Comparison of ENCODE assay signal across 19 cellular contexts in genomic region chr11:16030664-16031063, GRCh38.
"Had no signal": no experiment of that assay in that cellular context is flagged by ENCODE, and none has a peak within 500 bp of the region (broad histone marks: within the 10 kb centered on the region; RNA-seq: fewer than 3 reads in every experiment).

No MANE protein-coding gene starts in this region.

- H3K36me3 ChIP-seq: gastrocnemius medialis, ovary, right atrium auricular region, sigmoid colon, thoracic aorta, transverse colon had no signal

- H3K4me3 ChIP-seq: dorsolateral prefrontal cortex, gastrocnemius medialis, heart right ventricle, ovary, right atrium auricular region, sigmoid colon, skin epidermis, thoracic aorta, transverse colon had no signal

- H3K9me3 ChIP-seq: gastrocnemius medialis, heart right ventricle, ovary, right atrium auricular region, sigmoid colon, thoracic aorta, transverse colon had no signal

- H3K27me3 ChIP-seq: gastrocnemius medialis, heart right ventricle, ovary, right atrium auricular region, transverse colon had no signal

- H3K27ac ChIP-seq: dorsolateral prefrontal cortex, gastrocnemius medialis, heart right ventricle, ovary, right atrium auricular region, sigmoid colon, skin epidermis, thoracic aorta, transverse colon had no signal

- DNase-seq: cortex of kidney; dorsolateral prefrontal cortex; effector CD8-positive, alpha-beta T cell; gastrocnemius medialis; heart right ventricle; hypothalamus; kidney glomerular epithelial cell; mammary epithelial cell; natural killer cell; ovary; sigmoid colon; stimulated activated CD4-positive, alpha-beta T cell treated with anti-CD3 and anti-CD28 coated beads, Interleukin-2, amount 100 ng/mL, for 24 hours; stimulated activated CD4-positive, alpha-beta T cell treated with anti-CD3 and anti-CD28 coated beads, Interleukin-4, amount 100 ng/mL, for 4 hours; stimulated activated naive B cell treated with anti-CD40 and anti-IgM and Interleukin-4, amounts not matched to agents 10 μg/mL and 1 μg/mL and 100 μg/mL, for 72 hours; stimulated activated naive CD8-positive, alpha-beta T cell treated with anti-CD3 and anti-CD28 coated beads, Interleukin-15, amount 100 ng/mL, for 72 hours; transverse colon had no signal

- H3K4me1 ChIP-seq: gastrocnemius medialis, right atrium auricular region, sigmoid colon, transverse colon had no signal

- ATAC-seq: gastrocnemius medialis; heart right ventricle; natural killer cell; stimulated activated naive B cell treated with anti-CD40 and anti-IgM and Interleukin-4, amounts not matched to agents 10 μg/mL and 1 μg/mL and 100 μg/mL, for 72 hours; stimulated activated naive CD8-positive, alpha-beta T cell treated with anti-CD3 and anti-CD28 coated beads, Interleukin-15, amount 100 ng/mL, for 72 hours had no signal
